1 cellular context compared by ENCODE assay signal in genomic region chr1:45684402-45684801, GRCh38.
TF ChIP-seq lines count a peak whose summit lies in the region.

No MANE protein-coding gene starts in this region.

TF ChIP-seq in GM23338, 12 proteins besides CTCF, POLR2A, EP300 and RAD21 (continued from another document):
- TF ChIP-seq REST (IDR thresholded peaks at IDR 0.05; ENCODE audit: unreplicated experiment) (no peak), EZH2phosphoT487 (IDR thresholded peaks at IDR 0.05; ENCODE audit: unreplicated experiment) (no peak), NANOG (IDR thresholded peaks at IDR 0.05; ENCODE audit: borderline replicate concordance) (no peak), JUNB (IDR thresholded peaks at IDR 0.05; ENCODE audit: unreplicated experiment) (no peak), STAT1 (IDR thresholded peaks at IDR 0.05; ENCODE audit: unreplicated experiment) (no peak), ETS1 (IDR thresholded peaks at IDR 0.05) (no peak), ZNF114 (CRISPR knock-in tag; IDR thresholded peaks at IDR 0.05) (no peak), POLR2AphosphoS5 (IDR thresholded peaks at IDR 0.05; ENCODE audit: low read depth) (no peak), CREB1 (CRISPR knock-in tag; IDR thresholded peaks at IDR 0.05; ENCODE audit: low read depth) (no peak), ZNF462 (CRISPR knock-in tag; IDR thresholded peaks at IDR 0.05) (no peak)
